Comparison of ENCODE assay signal across 8 cellular contexts in the genomic region with DNA sequence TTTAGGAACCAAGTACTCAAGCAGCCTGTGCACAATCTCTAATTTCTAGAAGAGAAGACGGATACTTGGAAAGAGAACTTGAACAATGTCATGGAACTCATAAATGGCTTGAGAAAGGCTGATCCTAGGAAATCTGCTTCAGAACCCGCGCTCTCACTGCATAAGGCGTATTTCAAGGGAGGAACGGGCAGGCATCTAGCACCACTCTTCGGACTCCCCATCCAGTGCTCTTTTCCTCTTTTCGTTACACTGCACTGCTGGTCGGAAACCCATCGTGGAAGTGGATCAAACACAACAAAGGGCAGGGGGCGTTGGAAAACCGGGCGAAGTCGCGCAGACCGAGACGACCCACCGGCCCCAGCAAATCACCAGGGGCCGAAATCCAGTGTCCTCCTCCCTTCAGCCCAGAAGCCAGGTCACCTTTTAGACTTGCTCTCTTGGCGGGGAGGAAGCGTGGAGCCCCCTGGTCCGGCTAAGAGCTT. TPM values are rescaled to one million over a fixed set of nuclear protein-coding genes. Genes with fewer than 3 reads are reported as not detected.
DNase-seq lines count a peak whose midpoint lies in the region; ATAC-seq and TF ChIP-seq lines count a peak whose summit lies in the region.

No MANE protein-coding gene starts in this region.

- DNase-seq in RPMI8226, result peak; percentile 39
- DNase-seq in endothelial cell (ENCODE audit: low spot score), result no peak
- peak in 3 of 10 donors; percentile 19 to 31 (median 29) for DNase-seq in naive thymus-derived CD8-positive, alpha-beta T cell
- DNase-seq in dermis blood vessel endothelial cell, result no peak

- POLR2A ChIA-PET in naive thymus-derived CD8-positive, alpha-beta T cell (lab: Charles Lee), result interaction anchor here (0.8 to 3.4 kb wide), 9 partner anchors 11 to 303 kb away, joined by 3 to 58 read pairs (median 4); a partner anchor contains a TSS

- no peaks in the 10 kb centered on the region for H3K9me3 Mint-ChIP-seq in endothelial cell (ENCODE audit: unreplicated experiment)
- H3K9me3 Mint-ChIP-seq in naive thymus-derived CD8-positive, alpha-beta T cell, result peaks cover 0 to 4% (median 0%) of the 10 kb centered on the region in 9 donors

- H3K4me3 Mint-ChIP-seq in endothelial cell (ENCODE audit: unreplicated experiment), result peak overlapping the region; percentile 96
- H3K4me3 Mint-ChIP-seq in naive thymus-derived CD8-positive, alpha-beta T cell, result peak overlapping the region; percentile 88 to 98 (median 94)

- H3K4me1 Mint-ChIP-seq in endothelial cell (ENCODE audit: unreplicated experiment), result peaks cover 31% of the 10 kb centered on the region
- H3K4me1 Mint-ChIP-seq in naive thymus-derived CD8-positive, alpha-beta T cell, result peaks cover 26 to 60% (median 45%) of the 10 kb centered on the region in 4 donors

- peaks cover 11% of the 10 kb centered on the region for H3K27me3 Mint-ChIP-seq in endothelial cell (ENCODE audit: unreplicated experiment)
- no peaks in the 10 kb centered on the region for H3K27me3 Mint-ChIP-seq in naive thymus-derived CD8-positive, alpha-beta T cell

- H3K27ac Mint-ChIP-seq in endothelial cell (ENCODE audit: unreplicated experiment), result peak overlapping the region; percentile 98
- peak overlapping the region; percentile 93 to 99 (median 96) for H3K27ac Mint-ChIP-seq in naive thymus-derived CD8-positive, alpha-beta T cell

- no peak for TF ChIP-seq CTCF in endothelial cell (IDR thresholded peaks at IDR 0.05; ENCODE audit: unreplicated experiment)

- H3K36me3 Mint-ChIP-seq in endothelial cell (ENCODE audit: low read depth, unreplicated experiment), result peaks cover 13% of the 10 kb centered on the region
- peaks cover 0 to 22% (median 6%) of the 10 kb centered on the region in 3 donors for H3K36me3 Mint-ChIP-seq in naive thymus-derived CD8-positive, alpha-beta T cell

- peak; percentile 0 for ATAC-seq in GM21723 (IDR thresholded peaks at IDR 0.05; ENCODE audit: unreplicated experiment)
- no peak for ATAC-seq in naive thymus-derived CD8-positive, alpha-beta T cell
- no peak for ATAC-seq in HG02973 (IDR thresholded peaks at IDR 0.05; ENCODE audit: unreplicated experiment)
- no peak for ATAC-seq in HG03565 (IDR thresholded peaks at IDR 0.05; ENCODE audit: unreplicated experiment)
- no peak for ATAC-seq in GM19328 (IDR thresholded peaks at IDR 0.05; ENCODE audit: unreplicated experiment)

RNA-seq across cellular contexts. Expression of a gene that starts 0.5 kb away (rescaled TPM):
- total RNA-seq in endothelial cell (ENCODE audit: unreplicated experiment) (86.0 TPM), dermis blood vessel endothelial cell (20.8 and 25.4 TPM in 2 replicates)
- total RNA-seq in naive thymus-derived CD8-positive, alpha-beta T cell, result 10 to 100 TPM; 19.2 to 19.6 TPM
- 1 to 10 TPM; 2.2 to 2.9 (median 2.8) TPM for polyA plus RNA-seq in naive thymus-derived CD8-positive, alpha-beta T cell

RNA-seq across cellular contexts. Expression of a gene that starts 10.6 kb away (rescaled TPM):
- total RNA-seq in endothelial cell (ENCODE audit: unreplicated experiment) (35.7 TPM), dermis blood vessel endothelial cell (17.0 and 24.3 TPM in 2 replicates)
- 10 to 100 TPM; 30.5 to 30.7 TPM for total RNA-seq in naive thymus-derived CD8-positive, alpha-beta T cell
- 10 to 100 TPM; 21.3 to 30.7 (median 22.5) TPM for polyA plus RNA-seq in naive thymus-derived CD8-positive, alpha-beta T cell
